ENCODE assay signal across 14 cellular contexts in genomic region chr18:51171208-51171607, GRCh38. TPM values are rescaled to one million over a fixed set of nuclear protein-coding genes. Genes with fewer than 3 reads are reported as not detected.
DNase-seq lines count a peak whose midpoint lies in the region; ATAC-seq and TF ChIP-seq lines count a peak whose summit lies in the region.
"Had no signal": no experiment of that assay in that cellular context is flagged by ENCODE, and none has a peak within 500 bp of the region (broad histone marks: within the 10 kb centered on the region; RNA-seq: fewer than 3 reads in every experiment).

No MANE protein-coding gene starts in this region.

- H3K27ac ChIP-seq in foreskin keratinocyte: no peak overlapping the region
- H3K27ac ChIP-seq: A549 had no signal

- DNase-seq in activated CD4-positive, alpha-beta T cell treated with anti-CD3 and anti-CD28 coated beads, Interleukin-2, amount 10 ng/mL, durations not matched to agents 7 days and 5 days: no peak
- DNase-seq in activated CD4-positive, alpha-beta T cell treated with anti-CD3 and anti-CD28 coated beads, Interleukin-2, amount 50 U/mL, for 1 hour: no peak
- DNase-seq in nephron progenitor cell: no peak
- DNase-seq in HPDE6-E6E7 (ENCODE audit: extremely low spot score): no peak
- DNase-seq in omental fat pad (ENCODE audit: low spot score): no peak
- DNase-seq in foreskin keratinocyte: no peak
- DNase-seq: aorta; effector CD8-positive, alpha-beta T cell; glutamatergic neuron; NCI-H446 treated with DMSO at 0.1 percent for 48 hours; stimulated activated naive CD4-positive, alpha-beta T cell had no signal

- H3K27ac Mint-ChIP-seq in activated CD4-positive, alpha-beta T cell treated with anti-CD3 and anti-CD28 coated beads, Interleukin-2, amount 10 ng/mL, durations not matched to agents 7 days and 5 days: peak overlapping the region; percentile 37
- H3K27ac Mint-ChIP-seq in nephron progenitor cell: peak overlapping the region; percentile 46

- peaks cover 18% of the 10 kb centered on the region for H3K36me3 Mint-ChIP-seq in activated CD4-positive, alpha-beta T cell treated with anti-CD3 and anti-CD28 coated beads, Interleukin-2, amount 10 ng/mL, durations not matched to agents 7 days and 5 days (ENCODE audit: low read depth)
- peaks cover 61% of the 10 kb centered on the region for H3K36me3 Mint-ChIP-seq in nephron progenitor cell (ENCODE audit: low read depth)

- peak; percentile 55 for ATAC-seq in GM21786 (IDR thresholded peaks at IDR 0.05; ENCODE audit: unreplicated experiment)
- peak; percentile 59 for ATAC-seq in HG03460 (IDR thresholded peaks at IDR 0.05; ENCODE audit: unreplicated experiment)
- ATAC-seq in omental fat pad (ENCODE audit: low FRiP score): no peak
- ATAC-seq in foreskin keratinocyte: no peak
- ATAC-seq: A549 had no signal

- no peaks in the 10 kb centered on the region for H3K27me3 ChIP-seq in foreskin keratinocyte

- CTCF ChIA-PET in activated CD4-positive, alpha-beta T cell treated with anti-CD3 and anti-CD28 coated beads, Interleukin-2, amount 10 ng/mL, durations not matched to agents 7 days and 5 days (lab: Charles Lee): interaction anchor here (1.2 to 2.4 kb wide), 2 partner anchors 11 to 16 kb away, joined by 4 to 7 read pairs; no protein-coding TSS in a partner anchor

- no peaks in the 10 kb centered on the region for H3K27me3 Mint-ChIP-seq in activated CD4-positive, alpha-beta T cell treated with anti-CD3 and anti-CD28 coated beads, Interleukin-2, amount 10 ng/mL, durations not matched to agents 7 days and 5 days
- H3K27me3 Mint-ChIP-seq in nephron progenitor cell (ENCODE audit: low read depth, poor library complexity): no peaks in the 10 kb centered on the region

- no peak overlapping the region for H3K4me3 Mint-ChIP-seq in activated CD4-positive, alpha-beta T cell treated with anti-CD3 and anti-CD28 coated beads, Interleukin-2, amount 10 ng/mL, durations not matched to agents 7 days and 5 days
- H3K4me3 Mint-ChIP-seq in nephron progenitor cell: no peak overlapping the region

- TF ChIP-seq CTCF in nephron progenitor cell (IDR thresholded peaks at IDR 0.05) (no peak), omental fat pad (IDR thresholded peaks at IDR 0.05) (no peak), foreskin keratinocyte (conservative IDR thresholded peaks at IDR 0.05) (no peak)

- no peaks in the 10 kb centered on the region for H3K9me3 Mint-ChIP-seq in activated CD4-positive, alpha-beta T cell treated with anti-CD3 and anti-CD28 coated beads, Interleukin-2, amount 10 ng/mL, durations not matched to agents 7 days and 5 days
- H3K9me3 Mint-ChIP-seq in nephron progenitor cell: no peaks in the 10 kb centered on the region

- no peaks in the 10 kb centered on the region for H3K4me1 ChIP-seq in foreskin keratinocyte
- H3K4me1 ChIP-seq: A549 had no signal

- POLR2A ChIA-PET in activated CD4-positive, alpha-beta T cell treated with anti-CD3 and anti-CD28 coated beads, Interleukin-2, amount 10 ng/mL, durations not matched to agents 7 days and 5 days (lab: Charles Lee): no interaction called here

- H3K4me1 Mint-ChIP-seq in activated CD4-positive, alpha-beta T cell treated with anti-CD3 and anti-CD28 coated beads, Interleukin-2, amount 10 ng/mL, durations not matched to agents 7 days and 5 days: peaks cover 54% of the 10 kb centered on the region
- no peaks in the 10 kb centered on the region for H3K4me1 Mint-ChIP-seq in nephron progenitor cell

RNA-seq across cellular contexts. Expression of gene MEX3C, which starts 26.3 kb away (rescaled TPM):
- total RNA-seq in activated CD4-positive, alpha-beta T cell treated with anti-CD3 and anti-CD28 coated beads, Interleukin-2, amount 10 ng/mL, durations not matched to agents 7 days and 5 days: 10 to 100 TPM; 49.6 to 58.2 TPM
- total RNA-seq in omental fat pad (10 to 100 TPM; 21.1 to 46.5 (median 29.3) TPM), foreskin keratinocyte (57.0 and 66.5 TPM in 2 replicates)
- 20.1 and 21.7 TPM in 2 replicates for polyA plus RNA-seq in foreskin keratinocyte

Comparison
In these comparisons a context has a peak if more than half of its experiments do, and no peak if none do; other contexts are left out.
1. ATAC-seq: peak in GM21786 (single experiment) and HG03460 (single experiment); none in omental fat pad (single experiment) and foreskin keratinocyte (single experiment).